ENCODE assay signal across 21 cellular contexts in genomic region chr4:119048446-119048845, GRCh38.
DNase-seq lines count a peak whose midpoint lies in the region; ATAC-seq and TF ChIP-seq lines count a peak whose summit lies in the region.
"Had no signal": no experiment of that assay in that cellular context is flagged by ENCODE, and none has a peak within 500 bp of the region (broad histone marks: within the 10 kb centered on the region; RNA-seq: fewer than 3 reads in every experiment).

No MANE protein-coding gene starts in this region.

- no peak overlapping the region for H3K18ac ChIP-seq in trophoblast cell (ENCODE audit: low read length)

- H3K27ac ChIP-seq in gastroesophageal sphincter (peak overlapping the region in 3 of 4 donors; percentile 34 to 90 (median 39)), trophoblast cell (ENCODE audit: low read depth, low read length) (no peak overlapping the region), upper lobe of left lung (no peak overlapping the region)
- H3K27ac ChIP-seq: Peyer's patch had no signal

- no peak overlapping the region for H2AFZ ChIP-seq in trophoblast cell (ENCODE audit: insufficient read depth, low read length, poor library complexity)

- intact Hi-C loops in Caco-2 (cut with micrococcal nuclease; ENCODE audit: unreplicated experiment) = no loop called here

- H3K79me2 ChIP-seq in trophoblast cell (ENCODE audit: control insufficient read depth, insufficient read depth, low read length, poor library complexity) = no peaks in the 10 kb centered on the region

- ATAC-seq in gastroesophageal sphincter (no peak), upper lobe of left lung (ENCODE audit: low FRiP score in 2 of 2) (no peak), HG02588 (IDR thresholded peaks at IDR 0.05; ENCODE audit: unreplicated experiment) (no peak)
- ATAC-seq: K562 had no signal

- no peak overlapping the region for H3K14ac ChIP-seq in trophoblast cell (ENCODE audit: low read length)

- H3K36me3 ChIP-seq in Caco-2 (ENCODE audit: control insufficient read depth, insufficient read depth, low read length) = no peaks in the 10 kb centered on the region
- H3K36me3 ChIP-seq in gastroesophageal sphincter = peaks cover 0 to 4% of the 10 kb centered on the region in 2 donors
- H3K36me3 ChIP-seq in trophoblast cell (ENCODE audit: control insufficient read depth in 1 of 2, insufficient read depth in 2 of 2, low read length in 2 of 2) = no peaks in the 10 kb centered on the region
- no peaks in the 10 kb centered on the region for H3K36me3 ChIP-seq in upper lobe of left lung
- H3K36me3 ChIP-seq: Peyer's patch had no signal

- no peak overlapping the region for H3K4me3 ChIP-seq in Caco-2 (ENCODE audit: low read depth, low read length)
- H3K4me3 ChIP-seq in gastroesophageal sphincter = no peak overlapping the region
- no peak overlapping the region for H3K4me3 ChIP-seq in trophoblast cell (ENCODE audit: low read depth, low read length)
- H3K4me3 ChIP-seq in upper lobe of left lung = no peak overlapping the region
- H3K4me3 ChIP-seq: K562, Peyer's patch had no signal

- H3K9me3 ChIP-seq in Caco-2 = no peaks in the 10 kb centered on the region
- H3K9me3 ChIP-seq in gastroesophageal sphincter = no peaks in the 10 kb centered on the region
- no peaks in the 10 kb centered on the region for H3K9me3 ChIP-seq in trophoblast cell (ENCODE audit: insufficient read depth, low read depth, low read length)
- no peaks in the 10 kb centered on the region for H3K9me3 ChIP-seq in upper lobe of left lung
- H3K9me3 ChIP-seq: Peyer's patch had no signal

- H3K4ac ChIP-seq in trophoblast cell (ENCODE audit: low read depth, low read length) = no peak overlapping the region

- POLR2A ChIA-PET in Caco-2 (lab: Charles Lee) = interaction anchor here (0.8 kb wide), 1 partner anchor 164 kb away, joined by 3 read pairs; no protein-coding TSS in a partner anchor
- POLR2A ChIA-PET in GM10248 (lab: Yijun Ruan, JAX) = no interaction called here

- DNase-seq in Caco-2 = no peak
- DNase-seq in amniotic epithelial cell (ENCODE audit: low read depth) = peak; percentile 58
- peak; percentile 74 to 94 for DNase-seq in trophoblast cell
- DNase-seq in GM10248 (ENCODE audit: extremely low spot score) = no peak
- no peak for DNase-seq in upper lobe of left lung
- DNase-seq: DMS53, GDM1, H7, MM.1S, NCI-H1048, NCI-H1436, NCI-H2029, NCI-H2227 treated with DMSO at 0.1 percent for 48 hours, NCI-H510A treated with DMSO at 0.1 percent for 48 hours, NCI-H748 treated with DMSO at 0.1 percent for 48 hours, Peyer's patch had no signal

- peaks cover 10% of the 10 kb centered on the region for H3K4me1 ChIP-seq in Caco-2
- H3K4me1 ChIP-seq in gastroesophageal sphincter = peaks cover 5 to 79% (median 17%) of the 10 kb centered on the region in 3 donors
- H3K4me1 ChIP-seq in trophoblast cell (ENCODE audit: control insufficient read depth in 1 of 2, insufficient read depth in 2 of 2, low read length in 2 of 2) = no peaks in the 10 kb centered on the region
- H3K4me1 ChIP-seq in upper lobe of left lung = peaks cover 0 to 3% (median 0%) of the 10 kb centered on the region in 4 donors
- H3K4me1 ChIP-seq: Peyer's patch had no signal

- H3K4me1 Mint-ChIP-seq in Caco-2 (ENCODE audit: low read depth, unreplicated experiment) = peaks cover 15% of the 10 kb centered on the region
- H3K4me1 Mint-ChIP-seq: B cell, CD14-positive monocyte had no signal

- H2BK120ac ChIP-seq in trophoblast cell (ENCODE audit: insufficient read depth, low read length, poor library complexity) = no peak overlapping the region

- H3K36me3 Mint-ChIP-seq in Caco-2 (ENCODE audit: insufficient read depth, unreplicated experiment) = no peaks in the 10 kb centered on the region
- H3K36me3 Mint-ChIP-seq: CD14-positive monocyte had no signal

- H3K79me1 ChIP-seq in trophoblast cell (ENCODE audit: low read length) = no peaks in the 10 kb centered on the region

- no peak overlapping the region for H2BK5ac ChIP-seq in trophoblast cell (ENCODE audit: low read depth, low read length, poor library complexity)

- peak overlapping the region; percentile 57 for H3K27ac Mint-ChIP-seq in Caco-2 (ENCODE audit: unreplicated experiment)
- H3K27ac Mint-ChIP-seq: B cell had no signal

- no peak overlapping the region for H2BK12ac ChIP-seq in trophoblast cell (ENCODE audit: low read length)

- H4K12ac ChIP-seq in trophoblast cell (ENCODE audit: low read depth, low read length) = no peak overlapping the region

- no peak overlapping the region for H3K4me3 Mint-ChIP-seq in Caco-2 (ENCODE audit: unreplicated experiment)
- H3K4me3 Mint-ChIP-seq: B cell, CD14-positive monocyte had no signal

- no peak overlapping the region for H3K9ac ChIP-seq in trophoblast cell (ENCODE audit: low read length)

- CTCF ChIA-PET in Caco-2 (lab: Charles Lee) (no interaction called here), GM10248 (lab: Yijun Ruan, JAX) (no interaction called here)

- no peak overlapping the region for H3K23ac ChIP-seq in trophoblast cell (ENCODE audit: low read length)

- TF ChIP-seq POLR2A in gastroesophageal sphincter (IDR thresholded peaks at IDR 0.05) (no peak), upper lobe of left lung (IDR thresholded peaks at IDR 0.05) (no peak)

- H3K27me3 Mint-ChIP-seq in Caco-2 (ENCODE audit: insufficient read depth, unreplicated experiment) = no peaks in the 10 kb centered on the region

- H3K27me3 ChIP-seq in Caco-2 (replicated peaks; ENCODE audit: control insufficient read depth, insufficient read depth, low read length) = no peaks in the 10 kb centered on the region
- no peaks in the 10 kb centered on the region for H3K27me3 ChIP-seq in gastroesophageal sphincter
- no peaks in the 10 kb centered on the region for H3K27me3 ChIP-seq in trophoblast cell (ENCODE audit: insufficient read depth, low read length)
- H3K27me3 ChIP-seq in upper lobe of left lung = no peaks in the 10 kb centered on the region
- H3K27me3 ChIP-seq: Peyer's patch had no signal

- BruUV-seq in Caco-2 (replicated peaks; lab: Mats Ljungman, UMichigan) = no TSS peak

- H4K91ac ChIP-seq in trophoblast cell (ENCODE audit: low read depth, low read length) = no peak overlapping the region

- no peak overlapping the region for H4K8ac ChIP-seq in trophoblast cell (ENCODE audit: low read depth, low read length)

- H2AK5ac ChIP-seq in trophoblast cell (ENCODE audit: low read length) = no peak overlapping the region

- no peak overlapping the region for H3K4me2 ChIP-seq in trophoblast cell (ENCODE audit: low read length)

- peaks cover 6% of the 10 kb centered on the region for H3K9me3 Mint-ChIP-seq in Caco-2 (ENCODE audit: unreplicated experiment)
- H3K9me3 Mint-ChIP-seq: CD14-positive monocyte had no signal

- TF ChIP-seq EP300 in gastroesophageal sphincter (IDR thresholded peaks at IDR 0.05) = no peak
- no peak for TF ChIP-seq EP300 in upper lobe of left lung (IDR thresholded peaks at IDR 0.05)

- no peak for TF ChIP-seq CTCF in Caco-2 (IDR thresholded peaks at IDR 0.05; ENCODE audit: insufficient read depth in 1 of 2, low read depth in 1 of 2, low read length in 1 of 2, severe bottlenecking in 1 of 2, unreplicated experiment in 1 of 2)
- no peak for TF ChIP-seq CTCF in gastroesophageal sphincter (IDR thresholded peaks at IDR 0.05)
- no peak for TF ChIP-seq CTCF in GM10248 (IDR thresholded peaks at IDR 0.05; ENCODE audit: control extremely low read depth, extremely low read depth, low read depth, missing control alignments)
- no peak for TF ChIP-seq CTCF in upper lobe of left lung (IDR thresholded peaks at IDR 0.05)

Comparison
In these comparisons a context has a peak if more than half of its experiments do, and no peak if none do; other contexts are left out.
1. DNase-seq: peak in amniotic epithelial cell (single experiment) and trophoblast cell (2 of 2); none in Caco-2 (0 of 2), GM10248 (single experiment) and upper lobe of left lung (0 of 2).
2. H3K27ac ChIP-seq: peak in gastroesophageal sphincter (3 of 4); none in trophoblast cell (single experiment) and upper lobe of left lung (0 of 4).